ENCODE assay signal across 1 cellular context in the genomic region with DNA sequence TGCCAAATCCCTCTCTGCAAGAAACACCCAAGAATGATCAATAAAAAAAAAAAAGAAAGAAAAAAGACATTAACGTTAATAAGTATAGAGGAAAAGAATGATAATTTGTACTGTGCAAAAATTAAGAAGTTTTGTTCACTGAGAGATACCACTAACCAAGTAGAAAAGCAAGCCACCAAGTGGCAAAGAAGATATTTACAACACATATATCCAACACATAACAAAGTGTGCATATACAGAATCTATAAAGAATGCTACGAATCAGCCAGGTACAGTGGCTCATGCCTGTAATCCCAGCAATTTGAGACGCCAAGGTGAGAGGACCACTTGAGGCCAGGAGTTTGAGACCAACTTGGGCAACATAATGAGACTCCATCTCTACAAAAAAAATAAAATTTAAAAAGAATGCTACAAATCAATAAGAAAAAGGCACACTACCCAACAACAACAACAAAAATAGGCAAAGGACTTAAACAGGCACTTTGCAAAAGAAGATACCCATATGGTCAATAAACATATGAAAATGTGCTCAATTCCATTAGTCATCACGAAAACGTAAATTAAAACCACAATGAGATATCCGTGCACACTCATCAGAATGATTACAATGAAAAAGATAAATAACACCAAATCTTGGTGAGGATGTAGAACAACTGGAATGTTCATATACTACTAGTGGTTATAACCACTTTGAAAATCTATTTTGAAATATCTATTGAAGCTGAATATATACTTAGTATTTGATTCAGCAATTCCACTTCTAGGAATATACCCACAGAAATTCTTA.
TF ChIP-seq lines count a peak whose summit lies in the region.

No MANE protein-coding gene starts in this region.

TF ChIP-seq in HepG2, 621 proteins besides CTCF, POLR2A, EP300 and RAD21:
- TF ChIP-seq, protein P1, sequence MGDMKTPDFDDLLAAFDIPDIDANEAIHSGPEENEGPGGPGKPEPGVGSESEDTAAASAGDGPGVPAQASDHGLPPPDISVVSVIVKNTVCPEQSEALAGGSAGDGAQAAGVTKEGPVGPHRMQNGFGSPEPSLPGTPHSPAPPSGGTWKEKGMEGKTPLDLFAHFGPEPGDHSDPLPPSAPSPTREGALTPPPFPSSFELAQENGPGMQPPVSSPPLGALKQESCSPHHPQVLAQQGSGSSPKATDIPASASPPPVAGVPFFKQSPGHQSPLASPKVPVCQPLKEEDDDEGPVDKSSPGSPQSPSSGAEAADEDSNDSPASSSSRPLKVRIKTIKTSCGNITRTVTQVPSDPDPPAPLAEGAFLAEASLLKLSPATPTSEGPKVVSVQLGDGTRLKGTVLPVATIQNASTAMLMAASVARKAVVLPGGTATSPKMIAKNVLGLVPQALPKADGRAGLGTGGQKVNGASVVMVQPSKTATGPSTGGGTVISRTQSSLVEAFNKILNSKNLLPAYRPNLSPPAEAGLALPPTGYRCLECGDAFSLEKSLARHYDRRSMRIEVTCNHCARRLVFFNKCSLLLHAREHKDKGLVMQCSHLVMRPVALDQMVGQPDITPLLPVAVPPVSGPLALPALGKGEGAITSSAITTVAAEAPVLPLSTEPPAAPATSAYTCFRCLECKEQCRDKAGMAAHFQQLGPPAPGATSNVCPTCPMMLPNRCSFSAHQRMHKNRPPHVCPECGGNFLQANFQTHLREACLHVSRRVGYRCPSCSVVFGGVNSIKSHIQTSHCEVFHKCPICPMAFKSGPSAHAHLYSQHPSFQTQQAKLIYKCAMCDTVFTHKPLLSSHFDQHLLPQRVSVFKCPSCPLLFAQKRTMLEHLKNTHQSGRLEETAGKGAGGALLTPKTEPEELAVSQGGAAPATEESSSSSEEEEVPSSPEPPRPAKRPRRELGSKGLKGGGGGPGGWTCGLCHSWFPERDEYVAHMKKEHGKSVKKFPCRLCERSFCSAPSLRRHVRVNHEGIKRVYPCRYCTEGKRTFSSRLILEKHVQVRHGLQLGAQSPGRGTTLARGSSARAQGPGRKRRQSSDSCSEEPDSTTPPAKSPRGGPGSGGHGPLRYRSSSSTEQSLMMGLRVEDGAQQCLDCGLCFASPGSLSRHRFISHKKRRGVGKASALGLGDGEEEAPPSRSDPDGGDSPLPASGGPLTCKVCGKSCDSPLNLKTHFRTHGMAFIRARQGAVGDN (CRISPR knock-in tag; IDR thresholded peaks at IDR 0.05), result no peak
- TF ChIP-seq, protein P2, sequence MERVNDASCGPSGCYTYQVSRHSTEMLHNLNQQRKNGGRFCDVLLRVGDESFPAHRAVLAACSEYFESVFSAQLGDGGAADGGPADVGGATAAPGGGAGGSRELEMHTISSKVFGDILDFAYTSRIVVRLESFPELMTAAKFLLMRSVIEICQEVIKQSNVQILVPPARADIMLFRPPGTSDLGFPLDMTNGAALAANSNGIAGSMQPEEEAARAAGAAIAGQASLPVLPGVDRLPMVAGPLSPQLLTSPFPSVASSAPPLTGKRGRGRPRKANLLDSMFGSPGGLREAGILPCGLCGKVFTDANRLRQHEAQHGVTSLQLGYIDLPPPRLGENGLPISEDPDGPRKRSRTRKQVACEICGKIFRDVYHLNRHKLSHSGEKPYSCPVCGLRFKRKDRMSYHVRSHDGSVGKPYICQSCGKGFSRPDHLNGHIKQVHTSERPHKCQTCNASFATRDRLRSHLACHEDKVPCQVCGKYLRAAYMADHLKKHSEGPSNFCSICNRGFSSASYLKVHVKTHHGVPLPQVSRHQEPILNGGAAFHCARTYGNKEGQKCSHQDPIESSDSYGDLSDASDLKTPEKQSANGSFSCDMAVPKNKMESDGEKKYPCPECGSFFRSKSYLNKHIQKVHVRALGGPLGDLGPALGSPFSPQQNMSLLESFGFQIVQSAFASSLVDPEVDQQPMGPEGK (CRISPR knock-in tag; IDR thresholded peaks at IDR 0.05), result no peak
- TF ChIP-seq ZNF333 (CRISPR knock-in tag; IDR thresholded peaks at IDR 0.05; ENCODE audit: borderline replicate concordance) (no peak), ARNTL (CRISPR knock-in tag; IDR thresholded peaks at IDR 0.05) (no peak), HNRNPLL (IDR thresholded peaks at IDR 0.05; ENCODE audit: low read depth, low read length, poor library complexity, severe bottlenecking) (no peak), ZNF552 (CRISPR knock-in tag; IDR thresholded peaks at IDR 0.05; ENCODE audit: borderline replicate concordance) (no peak), RFX3 (CRISPR knock-in tag; IDR thresholded peaks at IDR 0.05) (no peak), U2AF1 (optimal IDR thresholded peaks at IDR 0.05; ENCODE audit: low read depth, low read length) (no peak), ISX (CRISPR knock-in tag; conservative IDR thresholded peaks at IDR 0.05) (no peak), POGZ (CRISPR knock-in tag; IDR thresholded peaks at IDR 0.05) (no peak)
- TF ChIP-seq, protein P3, sequence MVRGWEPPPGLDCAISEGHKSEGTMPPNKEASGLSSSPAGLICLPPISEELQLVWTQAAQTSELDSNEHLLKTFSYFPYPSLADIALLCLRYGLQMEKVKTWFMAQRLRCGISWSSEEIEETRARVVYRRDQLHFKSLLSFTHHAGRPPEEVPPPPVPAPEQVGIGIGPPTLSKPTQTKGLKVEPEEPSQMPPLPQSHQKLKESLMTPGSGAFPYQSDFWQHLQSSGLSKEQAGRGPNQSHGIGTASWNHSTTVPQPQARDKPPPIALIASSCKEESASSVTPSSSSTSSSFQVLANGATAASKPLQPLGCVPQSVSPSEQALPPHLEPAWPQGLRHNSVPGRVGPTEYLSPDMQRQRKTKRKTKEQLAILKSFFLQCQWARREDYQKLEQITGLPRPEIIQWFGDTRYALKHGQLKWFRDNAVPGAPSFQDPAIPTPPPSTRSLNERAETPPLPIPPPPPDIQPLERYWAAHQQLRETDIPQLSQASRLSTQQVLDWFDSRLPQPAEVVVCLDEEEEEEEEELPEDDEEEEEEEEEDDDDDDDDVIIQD (CRISPR knock-in tag; IDR thresholded peaks at IDR 0.05; ENCODE audit: low read depth), result no peak
- TF ChIP-seq, protein P4, sequence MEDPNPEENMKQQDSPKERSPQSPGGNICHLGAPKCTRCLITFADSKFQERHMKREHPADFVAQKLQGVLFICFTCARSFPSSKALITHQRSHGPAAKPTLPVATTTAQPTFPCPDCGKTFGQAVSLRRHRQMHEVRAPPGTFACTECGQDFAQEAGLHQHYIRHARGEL (CRISPR knock-in tag; IDR thresholded peaks at IDR 0.05), result no peak
- TF ChIP-seq, protein P5, sequence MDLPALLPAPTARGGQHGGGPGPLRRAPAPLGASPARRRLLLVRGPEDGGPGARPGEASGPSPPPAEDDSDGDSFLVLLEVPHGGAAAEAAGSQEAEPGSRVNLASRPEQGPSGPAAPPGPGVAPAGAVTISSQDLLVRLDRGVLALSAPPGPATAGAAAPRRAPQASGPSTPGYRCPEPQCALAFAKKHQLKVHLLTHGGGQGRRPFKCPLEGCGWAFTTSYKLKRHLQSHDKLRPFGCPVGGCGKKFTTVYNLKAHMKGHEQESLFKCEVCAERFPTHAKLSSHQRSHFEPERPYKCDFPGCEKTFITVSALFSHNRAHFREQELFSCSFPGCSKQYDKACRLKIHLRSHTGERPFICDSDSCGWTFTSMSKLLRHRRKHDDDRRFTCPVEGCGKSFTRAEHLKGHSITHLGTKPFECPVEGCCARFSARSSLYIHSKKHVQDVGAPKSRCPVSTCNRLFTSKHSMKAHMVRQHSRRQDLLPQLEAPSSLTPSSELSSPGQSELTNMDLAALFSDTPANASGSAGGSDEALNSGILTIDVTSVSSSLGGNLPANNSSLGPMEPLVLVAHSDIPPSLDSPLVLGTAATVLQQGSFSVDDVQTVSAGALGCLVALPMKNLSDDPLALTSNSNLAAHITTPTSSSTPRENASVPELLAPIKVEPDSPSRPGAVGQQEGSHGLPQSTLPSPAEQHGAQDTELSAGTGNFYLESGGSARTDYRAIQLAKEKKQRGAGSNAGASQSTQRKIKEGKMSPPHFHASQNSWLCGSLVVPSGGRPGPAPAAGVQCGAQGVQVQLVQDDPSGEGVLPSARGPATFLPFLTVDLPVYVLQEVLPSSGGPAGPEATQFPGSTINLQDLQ (CRISPR knock-in tag; IDR thresholded peaks at IDR 0.05), result no peak
